Comparison of ENCODE assay signal across 11 cellular contexts in the genomic region with DNA sequence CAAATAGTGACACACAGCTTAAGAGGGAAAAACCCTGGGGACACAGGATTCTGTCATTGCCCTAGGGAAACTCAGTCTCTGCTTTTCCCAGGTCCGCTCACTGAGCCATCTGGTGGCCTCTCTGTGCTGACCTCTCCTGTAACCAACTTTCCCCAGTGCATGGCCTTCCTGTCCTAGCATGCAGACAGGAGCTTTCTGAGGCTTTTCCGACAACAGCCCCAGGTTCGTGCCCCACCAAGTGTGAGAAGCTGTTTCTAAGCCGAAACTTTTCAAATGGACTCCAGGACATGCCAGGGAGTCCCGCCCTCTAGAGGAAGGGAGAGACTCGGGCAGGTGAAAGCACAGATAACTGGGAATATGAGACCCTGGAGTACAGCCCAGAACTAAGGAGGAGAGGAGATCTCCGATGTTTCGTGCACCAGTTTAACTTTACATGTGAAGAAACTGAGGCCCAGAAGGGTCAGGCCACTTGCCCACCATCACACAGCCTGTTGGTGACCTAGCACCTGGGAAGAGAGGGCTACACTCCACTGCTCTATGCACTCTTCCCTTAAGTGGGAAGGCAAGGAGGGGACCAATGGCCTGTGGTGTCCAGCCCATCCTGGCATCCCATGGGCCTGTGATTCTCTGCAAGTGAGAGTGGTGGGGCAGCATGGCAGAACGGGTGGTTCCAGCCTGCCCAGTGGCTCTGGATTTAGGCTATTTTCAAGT. TPM values are rescaled to one million over a fixed set of nuclear protein-coding genes. Genes with fewer than 3 reads are reported as not detected.
DNase-seq lines count a peak whose midpoint lies in the region; ATAC-seq and TF ChIP-seq lines count a peak whose summit lies in the region.
"Had no signal": no experiment of that assay in that cellular context is flagged by ENCODE, and none has a peak within 500 bp of the region (broad histone marks: within the 10 kb centered on the region; RNA-seq: fewer than 3 reads in every experiment).

No MANE protein-coding gene starts in this region.

- peak; percentile 7 for TF ChIP-seq CTCF in MCF 10A (IDR thresholded peaks at IDR 0.05; ENCODE audit: unreplicated experiment)
- TF ChIP-seq CTCF in breast epithelium (IDR thresholded peaks at IDR 0.05): no peak
- TF ChIP-seq CTCF in astrocyte of the cerebellum (IDR thresholded peaks at IDR 0.05; ENCODE audit: low read depth, low read length, missing control alignments): peak; percentile 29
- peak; percentile 13 for TF ChIP-seq CTCF in upper lobe of right lung (IDR thresholded peaks at IDR 0.05)

- BruUV-seq in MCF 10A (replicated peaks; lab: Mats Ljungman, UMichigan): no TSS peak

- H3K27me3 Mint-ChIP-seq in MCF 10A (ENCODE audit: insufficient read depth, unreplicated experiment): no peaks in the 10 kb centered on the region

- H3K27ac ChIP-seq in breast epithelium: no peak overlapping the region
- no peak overlapping the region for H3K27ac ChIP-seq in right cardiac atrium (ENCODE audit: low read length)
- H3K27ac ChIP-seq in upper lobe of right lung: no peak overlapping the region
- H3K27ac ChIP-seq: BLaER1 had no signal

- DNase-seq in MCF 10A (ENCODE audit: unreplicated experiment) (peak; percentile 33), breast epithelium (ENCODE audit: low spot score in 2 of 2) (no peak), astrocyte of the cerebellum (ENCODE audit: low read depth) (no peak), right cardiac atrium (no peak), upper lobe of right lung (no peak), SIG-M5 (lab: John Stamatoyannopoulos, UW) (no peak), T-helper 2 cell (no peak)
- no peak for DNase-seq in activated T-cell treated with anti-CD3 and anti-CD28 coated beads, Interleukin-2, amount 50 U/mL, for 48 hours
- DNase-seq: activated naive CD8-positive, alpha-beta T cell treated with anti-CD3 and anti-CD28 coated beads, Interleukin-2, amount 10 ng/mL, durations not matched to agents 7 days and 5 days; natural killer cell had no signal

- CTCF ChIA-PET in MCF 10A (lab: Yijun Ruan, JAX): interaction anchor here (0.6 to 1.0 kb wide), 2 partner anchors 644 to 646 kb away, joined by 3 read pairs; no protein-coding TSS in a partner anchor

- H3K4me1 Mint-ChIP-seq in MCF 10A (ENCODE audit: insufficient read depth, unreplicated experiment): no peaks in the 10 kb centered on the region
- H3K4me1 Mint-ChIP-seq: activated naive CD8-positive, alpha-beta T cell treated with anti-CD3 and anti-CD28 coated beads, Interleukin-2, amount 10 ng/mL, durations not matched to agents 7 days and 5 days; natural killer cell had no signal

- no peak overlapping the region for H3K27ac Mint-ChIP-seq in MCF 10A (ENCODE audit: low read depth, unreplicated experiment)
- H3K27ac Mint-ChIP-seq: activated naive CD8-positive, alpha-beta T cell treated with anti-CD3 and anti-CD28 coated beads, Interleukin-2, amount 10 ng/mL, durations not matched to agents 7 days and 5 days; natural killer cell had no signal

- H3K9me3 ChIP-seq in breast epithelium (no peaks in the 10 kb centered on the region), right cardiac atrium (ENCODE audit: control insufficient read depth, low read length) (no peaks in the 10 kb centered on the region), upper lobe of right lung (no peaks in the 10 kb centered on the region)
- H3K9me3 ChIP-seq: BLaER1 had no signal

- TF ChIP-seq POLR2A in breast epithelium (IDR thresholded peaks at IDR 0.05): no peak

- H3K36me3 ChIP-seq in breast epithelium (no peaks in the 10 kb centered on the region), upper lobe of right lung (peaks cover 26% of the 10 kb centered on the region)

- H3K9me3 Mint-ChIP-seq in MCF 10A (ENCODE audit: unreplicated experiment): no peaks in the 10 kb centered on the region
- H3K9me3 Mint-ChIP-seq: activated naive CD8-positive, alpha-beta T cell treated with anti-CD3 and anti-CD28 coated beads, Interleukin-2, amount 10 ng/mL, durations not matched to agents 7 days and 5 days; natural killer cell had no signal

- no peak overlapping the region for H3K4me3 Mint-ChIP-seq in MCF 10A (ENCODE audit: unreplicated experiment)
- H3K4me3 Mint-ChIP-seq: activated naive CD8-positive, alpha-beta T cell treated with anti-CD3 and anti-CD28 coated beads, Interleukin-2, amount 10 ng/mL, durations not matched to agents 7 days and 5 days; natural killer cell had no signal

- ATAC-seq in right cardiac atrium (peak; percentile 20 to 36), upper lobe of right lung (peak; percentile 34)
- ATAC-seq: natural killer cell had no signal

- H3K4me1 ChIP-seq in breast epithelium (no peaks in the 10 kb centered on the region), right cardiac atrium (ENCODE audit: control insufficient read depth, insufficient read depth, low read length) (no peaks in the 10 kb centered on the region), upper lobe of right lung (no peaks in the 10 kb centered on the region)
- H3K4me1 ChIP-seq: BLaER1 had no signal

- H3K27me3 ChIP-seq in breast epithelium (no peaks in the 10 kb centered on the region), right cardiac atrium (ENCODE audit: control insufficient read depth, insufficient read depth) (no peaks in the 10 kb centered on the region), upper lobe of right lung (no peaks in the 10 kb centered on the region)
- H3K27me3 ChIP-seq: BLaER1 had no signal

- POLR2A ChIA-PET in MCF 10A (lab: Yijun Ruan, JAX): no interaction called here

- peaks cover 16% of the 10 kb centered on the region for H3K36me3 Mint-ChIP-seq in MCF 10A (ENCODE audit: insufficient read depth, unreplicated experiment)
- H3K36me3 Mint-ChIP-seq: natural killer cell had no signal

- WGBS in right cardiac atrium: 57% methylated on average over 9 of the region's 9 CpGs

- in situ Hi-C loops in astrocyte of the cerebellum (cut with HindIII; ENCODE audit: low sequenced_read_pairs): no loop called here

- H3K4me3 ChIP-seq in breast epithelium: no peak overlapping the region
- no peak overlapping the region for H3K4me3 ChIP-seq in astrocyte of the cerebellum (ENCODE audit: low read depth, low read length)
- no peak overlapping the region for H3K4me3 ChIP-seq in right cardiac atrium (ENCODE audit: low read length)
- H3K4me3 ChIP-seq in upper lobe of right lung: no peak overlapping the region
- H3K4me3 ChIP-seq: BLaER1 had no signal

- intact Hi-C loops in MCF 10A (cut with micrococcal nuclease) (no loop called here), breast epithelium (cut with DNase I; ENCODE audit: low total_unique reads) (no loop called here), right cardiac atrium (cut with DNase I) (no loop called here), upper lobe of right lung (cut with DNase I) (no loop called here)

RNA-seq across cellular contexts. Expression of gene RPP40, which starts 46.2 kb away (rescaled TPM):
- total RNA-seq in MCF 10A (2022): 22.9 and 34.8 TPM in 2 replicates
- total RNA-seq in breast epithelium: 1 to 10 TPM; 5.9 to 9.2 (median 7.5) TPM
- total RNA-seq in right cardiac atrium: 1 to 10 TPM; 2.5 to 4.4 (median 2.8) TPM
- 6.0 TPM for polyA plus RNA-seq in right cardiac atrium
- total RNA-seq in upper lobe of right lung: 5.2 TPM

Comparison
In these comparisons a context has a peak if more than half of its experiments do, and no peak if none do; other contexts are left out.
1. CTCF ChIP-seq: peak in MCF 10A (single experiment), astrocyte of the cerebellum (single experiment) and upper lobe of right lung (single experiment); none in breast epithelium (0 of 3).